In genomic region chr17:56834380-56835258, GRCh38 we compare ENCODE assay signal across 8 cellular contexts.
DNase-seq lines count a peak whose midpoint lies in the region; ATAC-seq and TF ChIP-seq lines count a peak whose summit lies in the region.

No MANE protein-coding gene starts in this region.

- TF ChIP-seq CTCF in fibroblast of mammary gland (conservative IDR thresholded peaks at IDR 0.05; ENCODE audit: control insufficient read depth, insufficient read depth, low read depth, low read length) (no peak), neutrophil (IDR thresholded peaks at IDR 0.05) (peak; percentile 32)

- H3K9me3 ChIP-seq in neutrophil: no peaks in the 10 kb centered on the region

- H3K36me3 ChIP-seq in neutrophil: no peaks in the 10 kb centered on the region

- DNase-seq in ACHN (peak; percentile 61), NOMO-1 (lab: John Stamatoyannopoulos, UW; ENCODE audit: unreplicated experiment in 2 of 2) (peak; percentile 28 to 50), activated T-helper 1 cell treated with Interleukin-2 at 50 U/mL for 16 hours (ENCODE audit: low read depth) (peak; percentile 59), fibroblast of mammary gland (ENCODE audit: low read depth) (no peak), superior temporal gyrus (ENCODE audit: extremely low spot score) (peak; percentile 21)

- in situ Hi-C loops in ACHN (cut with HindIII; ENCODE audit: low pct_ligation_motif_present, low pct_unique_long_range_greater_than_20kb, low sequenced_read_pairs): no loop called here

- H3K27me3 ChIP-seq in neutrophil: peaks cover 36% of the 10 kb centered on the region

- H3K4me1 ChIP-seq in neutrophil (ENCODE audit: control insufficient read depth in 1 of 2, insufficient read depth in 1 of 2, low read depth in 1 of 2, low read length in 1 of 2): peaks cover 25 to 26% of the 10 kb centered on the region in 2 experiments

- H3K4me3 ChIP-seq in fibroblast of mammary gland (ENCODE audit: control insufficient read depth, low read depth, low read length) (peak overlapping the region; percentile 64), neutrophil (ENCODE audit: low read depth in 1 of 2, low read length in 1 of 2) (peak overlapping the region; percentile 78 to 87)

- ATAC-seq in GM18873 (IDR thresholded peaks at IDR 0.05; ENCODE audit: low FRiP score, unreplicated experiment): peak; percentile 25
- peak; percentile 41 for ATAC-seq in HG03175 (IDR thresholded peaks at IDR 0.05; ENCODE audit: unreplicated experiment)

- peak overlapping the region; percentile 71 for H3K27ac ChIP-seq in neutrophil
